16 cellular contexts compared by ENCODE assay signal in the genomic region with DNA sequence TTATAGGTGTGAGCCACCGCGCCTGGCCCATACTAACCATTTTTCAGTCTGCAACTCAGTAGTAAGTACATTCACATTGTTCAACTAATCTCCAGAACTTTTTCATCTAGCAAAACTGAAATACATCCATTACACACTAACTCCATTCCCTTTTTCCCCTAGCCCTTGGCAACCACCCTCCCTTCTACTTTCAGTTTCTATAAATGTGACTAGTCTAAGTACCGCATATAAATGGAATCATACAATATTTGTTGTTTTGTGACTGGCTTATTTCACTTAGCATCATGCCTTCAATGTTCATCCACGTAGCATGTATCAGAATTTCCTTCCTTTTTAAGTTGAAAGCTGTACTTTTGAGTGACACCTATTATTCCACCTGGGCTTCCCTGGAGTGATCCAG. TPM values are rescaled to one million over a fixed set of nuclear protein-coding genes. Genes with fewer than 3 reads are reported as not detected.
DNase-seq lines count a peak whose midpoint lies in the region; ATAC-seq, FAIRE-seq and TF ChIP-seq lines count a peak whose summit lies in the region.
"Had no signal": no experiment of that assay in that cellular context is flagged by ENCODE, and none has a peak within 500 bp of the region (broad histone marks: within the 10 kb centered on the region; RNA-seq: fewer than 3 reads in every experiment).

No MANE protein-coding gene starts in this region.

- no peak overlapping the region for H3K9ac ChIP-seq in mesenchymal stem cell (ENCODE audit: low read length)

- H3K4me3 ChIP-seq in A549: no peak overlapping the region
- H3K4me3 ChIP-seq in mesenchymal stem cell (ENCODE audit: insufficient read depth in 1 of 2, low read depth in 1 of 2, low read length in 2 of 2): no peak overlapping the region
- H3K4me3 ChIP-seq in MG63: no peak overlapping the region
- H3K4me3 ChIP-seq: GM12878, HAP-1 had no signal

- ATAC-seq in A549 (no peak), GM18519 (IDR thresholded peaks at IDR 0.05; ENCODE audit: low FRiP score, unreplicated experiment) (no peak)
- ATAC-seq in activated T-helper 17 cell treated with anti-CD3 and anti-CD28 coated beads, Interleukin-2, amount 50 U/mL, for 72 hours (replicated peaks): peak; percentile 52
- ATAC-seq: GM12878 had no signal

- 96% methylated on average over 4 of the region's 4 CpGs for WGBS in A549 (ENCODE audit: missing lambda C conversion rate)
- 99% methylated on average over 4 of the region's 4 CpGs for WGBS in mesenchymal stem cell

- TF ChIP-seq EP300 in A549 (IDR thresholded peaks at IDR 0.05): no peak

- H3K9me3 ChIP-seq in A549: peaks cover 8% of the 10 kb centered on the region
- H3K9me3 ChIP-seq in mesenchymal stem cell (ENCODE audit: control insufficient read depth, low read length): no peaks in the 10 kb centered on the region
- no peaks in the 10 kb centered on the region for H3K9me3 ChIP-seq in MG63
- H3K9me3 ChIP-seq: HAP-1 had no signal

- no peak for DNase-seq in A549 (ENCODE audit: low read depth in 1 of 2, low spot score in 1 of 2)
- DNase-seq in MV-4-11 (lab: John Stamatoyannopoulos, UW): peak; percentile 7
- no peak for DNase-seq in mesenchymal stem cell
- no peak for DNase-seq in MG63
- DNase-seq in progenitor cell of endocrine pancreas (ENCODE audit: low spot score, unreplicated experiment): no peak
- DNase-seq: 8988T; C1 segment of cervical spinal cord; CD4-positive, alpha-beta memory T cell; DMS79 had no signal

- no peak overlapping the region for H2BK5ac ChIP-seq in mesenchymal stem cell (ENCODE audit: low read depth, low read length, poor library complexity, severe bottlenecking)

- peaks cover 0 to 19% of the 10 kb centered on the region in 2 experiments for H3K27me3 ChIP-seq in mesenchymal stem cell (ENCODE audit: control insufficient read depth in 1 of 2, insufficient read depth in 1 of 2, low read length in 2 of 2)
- no peaks in the 10 kb centered on the region for H3K27me3 ChIP-seq in MG63

- H3K4me3 Mint-ChIP-seq in activated T-helper 17 cell treated with anti-CD3 and anti-CD28 coated beads, Interleukin-2, amount 50 U/mL, for 72 hours: no peak overlapping the region
- H3K4me3 Mint-ChIP-seq in progenitor cell of endocrine pancreas (ENCODE audit: low read depth): no peak overlapping the region
- H3K4me3 Mint-ChIP-seq: CD4-positive, alpha-beta memory T cell had no signal

- H3K18ac ChIP-seq in mesenchymal stem cell (ENCODE audit: low read depth in 1 of 2, low read length in 2 of 2): no peak overlapping the region

- no peak overlapping the region for H3K23ac ChIP-seq in mesenchymal stem cell (ENCODE audit: low read length in 2 of 2)

- POLR2A ChIA-PET in A549 (lab: Yijun Ruan, JAX): interaction anchor here (1.8 kb wide), 1 partner anchor 45 kb away, joined by 7 read pairs; the partner anchor contains the start of gene SETD7

- TF ChIP-seq RAD21 in A549 (conservative IDR thresholded peaks at IDR 0.05 in 1 of 2, IDR thresholded peaks at IDR 0.05 in 1 of 2): no peak

- no peak overlapping the region for H2BK120ac ChIP-seq in mesenchymal stem cell (ENCODE audit: low read depth, low read length)

- FAIRE-seq in A549 (lab: Jason Lieb, UNC): no peak
- FAIRE-seq: GM12878, GM18507, H1, HepG2 had no signal

- no peak overlapping the region for H4K8ac ChIP-seq in mesenchymal stem cell (ENCODE audit: low read length)

- peaks cover 7% of the 10 kb centered on the region for H3K27me3 Mint-ChIP-seq in activated T-helper 17 cell treated with anti-CD3 and anti-CD28 coated beads, Interleukin-2, amount 50 U/mL, for 72 hours
- H3K27me3 Mint-ChIP-seq in progenitor cell of endocrine pancreas: peaks cover 1% of the 10 kb centered on the region

- H2AK5ac ChIP-seq in mesenchymal stem cell (ENCODE audit: low read length, severe bottlenecking): peak overlapping the region; percentile 96

- no peak overlapping the region for H2BK15ac ChIP-seq in mesenchymal stem cell (ENCODE audit: low read depth, poor library complexity, severe bottlenecking)

- peaks cover under 1% of the 10 kb centered on the region for H3K4me1 Mint-ChIP-seq in activated T-helper 17 cell treated with anti-CD3 and anti-CD28 coated beads, Interleukin-2, amount 50 U/mL, for 72 hours
- H3K4me1 Mint-ChIP-seq in progenitor cell of endocrine pancreas (ENCODE audit: low read depth): peaks cover 25% of the 10 kb centered on the region

- H3K36me3 Mint-ChIP-seq in activated T-helper 17 cell treated with anti-CD3 and anti-CD28 coated beads, Interleukin-2, amount 50 U/mL, for 72 hours (ENCODE audit: low read depth): no peaks in the 10 kb centered on the region
- no peaks in the 10 kb centered on the region for H3K36me3 Mint-ChIP-seq in progenitor cell of endocrine pancreas (ENCODE audit: insufficient read depth)
- H3K36me3 Mint-ChIP-seq: CD4-positive, alpha-beta memory T cell had no signal

- H3K36me3 ChIP-seq in mesenchymal stem cell (ENCODE audit: control insufficient read depth in 1 of 2, insufficient read depth in 2 of 2, low read depth in 1 of 2, low read length in 2 of 2) (peaks cover 0 to 3% of the 10 kb centered on the region in 2 experiments), MG63 (no peaks in the 10 kb centered on the region)
- H3K36me3 ChIP-seq: HAP-1 had no signal

- no peak overlapping the region for H2AFZ ChIP-seq in mesenchymal stem cell (ENCODE audit: low read depth, low read length)

- peak overlapping the region in 1 of 2 experiments; percentile 66 for H2BK12ac ChIP-seq in mesenchymal stem cell (ENCODE audit: low read length in 2 of 2)

- H3K14ac ChIP-seq in mesenchymal stem cell (ENCODE audit: low read length in 2 of 2): no peak overlapping the region

- H3K4me1 ChIP-seq in A549 (peaks cover 68% of the 10 kb centered on the region), mesenchymal stem cell (ENCODE audit: control insufficient read depth, insufficient read depth, low read depth, low read length) (peaks cover 18% of the 10 kb centered on the region)

- H3K4me2 ChIP-seq in A549: peak overlapping the region; percentile 61
- H3K4me2 ChIP-seq in mesenchymal stem cell (ENCODE audit: low read length, poor library complexity, severe bottlenecking): no peak overlapping the region

- H4K91ac ChIP-seq in mesenchymal stem cell (ENCODE audit: low read length): no peak overlapping the region

- H3K4ac ChIP-seq in mesenchymal stem cell (ENCODE audit: low read depth in 1 of 2, low read length in 2 of 2): no peak overlapping the region

- H3K9me3 Mint-ChIP-seq in activated T-helper 17 cell treated with anti-CD3 and anti-CD28 coated beads, Interleukin-2, amount 50 U/mL, for 72 hours: peaks cover 2% of the 10 kb centered on the region
- H3K9me3 Mint-ChIP-seq in progenitor cell of endocrine pancreas (ENCODE audit: low read depth): peaks cover 5% of the 10 kb centered on the region
- H3K9me3 Mint-ChIP-seq: CD4-positive, alpha-beta memory T cell had no signal

- TF ChIP-seq POLR2A in A549 (IDR thresholded peaks at IDR 0.05; ENCODE audit: low read length): no peak

- no peaks in the 10 kb centered on the region for H3K79me1 ChIP-seq in mesenchymal stem cell (replicated peaks; ENCODE audit: low read length, poor library complexity, severe bottlenecking)

- H3K27ac Mint-ChIP-seq in activated T-helper 17 cell treated with anti-CD3 and anti-CD28 coated beads, Interleukin-2, amount 50 U/mL, for 72 hours: no peak overlapping the region
- no peak overlapping the region for H3K27ac Mint-ChIP-seq in progenitor cell of endocrine pancreas

- CTCF ChIA-PET in A549 (lab: Yijun Ruan, JAX): interaction anchor here (0.6 to 9.5 kb wide), 7 partner anchors 10 to 53 kb away, joined by 3 to 260 read pairs (median 5); no protein-coding TSS in a partner anchor

- TF ChIP-seq CTCF in A549 (IDR thresholded peaks at IDR 0.05): no peak
- TF ChIP-seq CTCF in progenitor cell of endocrine pancreas (IDR thresholded peaks at IDR 0.05; ENCODE audit: unreplicated experiment): no peak

- H3K27ac ChIP-seq in A549 (peak overlapping the region; percentile 92), mesenchymal stem cell (ENCODE audit: low read length, poor library complexity, severe bottlenecking) (no peak overlapping the region)

TF ChIP-seq in A549, 52 proteins besides CTCF, POLR2A, EP300 and RAD21:
- TF ChIP-seq HOXB13 (CRISPR knock-in tag; IDR thresholded peaks at IDR 0.05; ENCODE audit: low read depth) (0 out of 2 replicates have a peak, but pooled peaks have one; percentile 55), HOXA7 (CRISPR knock-in tag; IDR thresholded peaks at IDR 0.05) (no peak)

RNA-seq across cellular contexts. Expression of gene SETD7, which starts 44.6 kb away (rescaled TPM):
- polyA plus RNA-seq in A549 (2011; rRNA removed): 30.6 and 41.3 TPM in 2 replicates
- polyA plus RNA-seq in A549 (2012; cell fraction: cytosol; rRNA removed): 9.1 and 12.1 TPM in 2 replicates
- 5.3 and 12.2 TPM in 2 replicates for polyA plus RNA-seq in A549 (2012; cell fraction: nucleus; rRNA removed)
- polyA plus RNA-seq in A549 (2017; fragmentation: RNase III; extraction: RNeasy Plus Mini Kit Qiagen cat#74134 plus additional on column Dnase treatment): 39.1 to 43.4 TPM (median 39.3 TPM) in 3 replicates
- 41.5 and 42.8 TPM in 2 replicates for polyA minus RNA-seq in A549 (2011; rRNA and poly(A)+ RNA removed)
- 10 to 100 TPM; 18.0 to 22.7 TPM for total RNA-seq in activated T-helper 17 cell treated with anti-CD3 and anti-CD28 coated beads, Interleukin-2, amount 50 U/mL, for 72 hours
- 26.4 TPM for polyA plus RNA-seq in mesenchymal stem cell (2013, experiment 1 of 2)
- 25.9 TPM for polyA plus RNA-seq in mesenchymal stem cell (2013, experiment 2 of 2)
- 23.0 and 28.2 TPM in 2 replicates for total RNA-seq in MG63 (2014; rRNA removed; shearing (Covaris generic); ENCODE audit: low replicate concordance)
- total RNA-seq in progenitor cell of endocrine pancreas: 11.9 and 13.8 TPM in 2 replicates
